15 cellular contexts compared by ENCODE assay signal in the genomic region with DNA sequence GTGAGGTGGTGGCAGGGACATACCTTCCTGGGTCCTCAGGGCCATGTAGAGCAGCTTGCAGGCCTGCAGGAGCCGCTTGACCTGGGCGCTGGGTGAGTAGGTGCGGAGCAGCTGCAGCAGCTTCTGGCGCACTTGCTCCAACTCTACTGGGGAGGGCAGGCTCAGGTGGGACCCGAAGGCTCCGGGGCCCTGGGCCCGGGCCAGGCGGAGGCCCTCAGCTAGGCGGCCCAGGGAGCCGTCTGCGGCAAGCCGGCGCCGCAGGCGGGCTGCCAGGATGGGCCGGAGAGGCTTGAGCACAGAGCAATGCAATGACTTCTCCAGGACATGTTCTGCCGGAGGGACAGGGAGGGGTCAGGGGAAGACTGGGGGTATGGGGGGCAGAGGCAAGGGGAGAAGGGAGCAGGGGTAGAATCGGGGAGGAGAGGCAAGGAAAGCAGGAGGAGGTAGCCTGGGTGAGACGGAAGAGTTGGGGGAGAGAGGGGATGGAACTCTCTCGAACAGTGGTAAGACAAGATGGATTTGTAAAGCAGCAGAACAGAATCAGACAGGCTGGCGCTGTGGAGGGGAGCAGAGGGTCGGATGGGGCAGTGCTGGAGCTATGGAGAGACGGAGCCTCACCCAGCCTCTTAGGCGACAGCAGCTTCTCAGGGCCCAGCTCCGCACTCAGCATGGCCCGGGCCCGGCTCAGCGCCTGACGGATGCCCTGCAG. TPM values are rescaled to one million over a fixed set of nuclear protein-coding genes. Genes with fewer than 3 reads are reported as not detected.
DNase-seq lines count a peak whose midpoint lies in the region; ATAC-seq, FAIRE-seq and TF ChIP-seq lines count a peak whose summit lies in the region.
"Had no signal": no experiment of that assay in that cellular context is flagged by ENCODE, and none has a peak within 500 bp of the region (broad histone marks: within the 10 kb centered on the region; RNA-seq: fewer than 3 reads in every experiment).

No MANE protein-coding gene starts in this region.

- TF ChIP-seq POLR2A in testis (IDR thresholded peaks at IDR 0.05): no peak

- H3K36me3 Mint-ChIP-seq in CD8-positive, alpha-beta T cell: peaks cover 34% of the 10 kb centered on the region
- peaks cover 5% of the 10 kb centered on the region for H3K36me3 Mint-ChIP-seq in brain
- H3K36me3 Mint-ChIP-seq in natural killer cell treated with Interleukin-12 subunit alpha and Interleukin-12 subunit beta and Interleukin-15 and Interleukin-18, amount 100 ng/mL, for 72 hours: peaks cover 4% of the 10 kb centered on the region

- intact Hi-C loops in A673 (cut with micrococcal nuclease; ENCODE audit: unreplicated experiment) (no loop called here), kidney (cut with DNase I) (no loop called here), testis (cut with DNase I; ENCODE audit: low total_unique reads) (no loop called here)
- intact Hi-C loops in CD8-positive, alpha-beta T cell (cut with DNase I, micrococcal nuclease): no loop called here

- H3K27me3 ChIP-seq in A673 (replicated peaks; ENCODE audit: insufficient read depth, low read depth, low read length, poor library complexity) (no peaks in the 10 kb centered on the region), testis (no peaks in the 10 kb centered on the region)
- no peaks in the 10 kb centered on the region for H3K27me3 ChIP-seq in CD8-positive, alpha-beta T cell (ENCODE audit: insufficient read depth, low read length)

- H3K9ac ChIP-seq in kidney (ENCODE audit: low read length in 2 of 2): no peak overlapping the region

- no peak overlapping the region for H3K27ac Mint-ChIP-seq in CD8-positive, alpha-beta T cell
- peak overlapping the region in 3 of 5 experiments; percentile 66 to 82 (median 81) for H3K27ac Mint-ChIP-seq in brain
- H3K27ac Mint-ChIP-seq in natural killer cell treated with Interleukin-12 subunit alpha and Interleukin-12 subunit beta and Interleukin-15 and Interleukin-18, amount 100 ng/mL, for 72 hours: no peak overlapping the region
- H3K27ac Mint-ChIP-seq: activated T-helper 1 cell treated with anti-CD3 and anti-CD28 coated beads, Interleukin-12 subunit alpha, Interleukin-12 subunit beta, Interleukin-2, Interleukin-4 antibody, amounts not matched to agents 30 ng/mL and 10 ng/mL and 1 ng/mL, durations not matched to agents 14 hours and 24 hours and 36 hours; progenitor cell of endocrine pancreas had no signal

- POLR2A ChIA-PET in A673 (lab: Charles Lee; ENCODE audit: low non-redundant PET): no interaction called here
- POLR2A ChIA-PET in CD8-positive, alpha-beta T cell (lab: Charles Lee): interaction anchor here (3.7 kb wide), 1 partner anchor 11 kb away, joined by 18 read pairs; the partner anchor contains the start of gene BRMS1

- H3K9me3 ChIP-seq in A673 (ENCODE audit: low read depth, low read length, poor library complexity, severe bottlenecking) (no peaks in the 10 kb centered on the region), kidney (ENCODE audit: control insufficient read depth in 1 of 2, low read length in 2 of 2) (no peaks in the 10 kb centered on the region), testis (no peaks in the 10 kb centered on the region)
- H3K9me3 ChIP-seq in CD8-positive, alpha-beta T cell (ENCODE audit: low read length): no peaks in the 10 kb centered on the region

- H3K9me3 Mint-ChIP-seq in CD8-positive, alpha-beta T cell: no peaks in the 10 kb centered on the region
- no peaks in the 10 kb centered on the region for H3K9me3 Mint-ChIP-seq in brain
- H3K9me3 Mint-ChIP-seq in natural killer cell treated with Interleukin-12 subunit alpha and Interleukin-12 subunit beta and Interleukin-15 and Interleukin-18, amount 100 ng/mL, for 72 hours: no peaks in the 10 kb centered on the region
- H3K9me3 Mint-ChIP-seq: activated T-helper 1 cell treated with anti-CD3 and anti-CD28 coated beads, Interleukin-12 subunit alpha, Interleukin-12 subunit beta, Interleukin-2, Interleukin-4 antibody, amounts not matched to agents 30 ng/mL and 10 ng/mL and 1 ng/mL, durations not matched to agents 14 hours and 24 hours and 36 hours had no signal

- no peaks in the 10 kb centered on the region for H3K27me3 Mint-ChIP-seq in CD8-positive, alpha-beta T cell (ENCODE audit: low read depth)
- H3K27me3 Mint-ChIP-seq in brain: peaks cover 3% of the 10 kb centered on the region
- peaks cover 0 to 9% of the 10 kb centered on the region in 2 donors for H3K27me3 Mint-ChIP-seq in natural killer cell treated with Interleukin-12 subunit alpha and Interleukin-12 subunit beta and Interleukin-15 and Interleukin-18, amount 100 ng/mL, for 72 hours

- CTCF ChIA-PET in A673 (lab: Charles Lee): no interaction called here
- CTCF ChIA-PET in CD8-positive, alpha-beta T cell (lab: Charles Lee): interaction anchor here (1.4 to 8.7 kb wide), 4 partner anchors 10 to 56 kb away, joined by 4 to 140 read pairs (median 16); partner anchors contain the start of gene BRMS1

- H3K4me3 Mint-ChIP-seq in CD8-positive, alpha-beta T cell: peak overlapping the region; percentile 26
- peak overlapping the region in 1 of 5 experiments; percentile 58 for H3K4me3 Mint-ChIP-seq in brain
- no peak overlapping the region for H3K4me3 Mint-ChIP-seq in natural killer cell treated with Interleukin-12 subunit alpha and Interleukin-12 subunit beta and Interleukin-15 and Interleukin-18, amount 100 ng/mL, for 72 hours
- H3K4me3 Mint-ChIP-seq: activated T-helper 1 cell treated with anti-CD3 and anti-CD28 coated beads, Interleukin-12 subunit alpha, Interleukin-12 subunit beta, Interleukin-2, Interleukin-4 antibody, amounts not matched to agents 30 ng/mL and 10 ng/mL and 1 ng/mL, durations not matched to agents 14 hours and 24 hours and 36 hours had no signal

- no peak for FAIRE-seq in kidney (lab: Jason Lieb, UNC)

- DNase-seq in A673 (ENCODE audit: low spot score): no peak
- no peak for DNase-seq in CD8-positive, alpha-beta T cell
- DNase-seq in kidney: peak; percentile 61
- DNase-seq in Kasumi-1 (lab: John Stamatoyannopoulos, UW): no peak
- no peak for DNase-seq in natural killer cell treated with Interleukin-12 subunit alpha and Interleukin-12 subunit beta and Interleukin-15 and Interleukin-18, amount 100 ng/mL, for 72 hours (ENCODE audit: low spot score)
- DNase-seq in testis: no peak
- DNase-seq: anterior cingulate cortex; effector CD4-positive, alpha-beta T cell; NCI-H187 treated with DMSO at 0.1 percent for 48 hours; NCI-H774; SHP77 treated with DMSO at 0.1 percent for 48 hours had no signal

- H3K27ac ChIP-seq in A673 (ENCODE audit: low read depth, low read length, poor library complexity, severe bottlenecking) (peak overlapping the region; percentile 25), kidney (ENCODE audit: low read depth in 2 of 2, low read length in 2 of 2) (no peak overlapping the region), testis (no peak overlapping the region)
- no peak overlapping the region for H3K27ac ChIP-seq in CD8-positive, alpha-beta T cell (ENCODE audit: low read depth, low read length)

- 91% methylated on average over 14 to 29 of the region's 29 CpGs for WGBS in testis, 2 donors

- H3K4me1 ChIP-seq in A673 (ENCODE audit: insufficient read depth, low read length, poor library complexity, severe bottlenecking) (peaks cover 25% of the 10 kb centered on the region), kidney (ENCODE audit: control insufficient read depth in 1 of 2, insufficient read depth in 1 of 2, low read depth in 1 of 2, low read length in 2 of 2) (peaks cover 0 to 8% of the 10 kb centered on the region in 2 donors), testis (peaks cover 14% of the 10 kb centered on the region)
- H3K4me1 ChIP-seq in CD8-positive, alpha-beta T cell (ENCODE audit: insufficient read depth, low read length): peaks cover 27% of the 10 kb centered on the region

- TF ChIP-seq CTCF in A673 (conservative IDR thresholded peaks at IDR 0.05; ENCODE audit: low read depth, low read length) (no peak), brain (conservative IDR thresholded peaks at IDR 0.05) (no peak), kidney (IDR thresholded peaks at IDR 0.05; ENCODE audit: borderline replicate concordance, extremely low read depth, insufficient read depth) (no peak), testis (IDR thresholded peaks at IDR 0.05) (no peak)
- TF ChIP-seq CTCF in CD8-positive, alpha-beta T cell (IDR thresholded peaks at IDR 0.05): no peak

- H3K36me3 ChIP-seq in A673 (ENCODE audit: insufficient read depth, low read length, poor library complexity, severe bottlenecking) (peaks cover 7% of the 10 kb centered on the region), kidney (ENCODE audit: control insufficient read depth in 1 of 2, insufficient read depth in 2 of 2, low read length in 2 of 2) (peaks cover 0 to 2% of the 10 kb centered on the region in 2 donors), testis (ENCODE audit: low read depth, missing control alignments) (no peaks in the 10 kb centered on the region)
- H3K36me3 ChIP-seq in CD8-positive, alpha-beta T cell (ENCODE audit: insufficient read depth, low read length): no peaks in the 10 kb centered on the region

- ATAC-seq in CD8-positive, alpha-beta T cell: no peak
- ATAC-seq in HG02840 (IDR thresholded peaks at IDR 0.05; ENCODE audit: low FRiP score, unreplicated experiment): no peak
- ATAC-seq in natural killer cell treated with Interleukin-12 subunit alpha and Interleukin-12 subunit beta and Interleukin-15 and Interleukin-18, amount 100 ng/mL, for 72 hours: no peak

- H3K4me3 ChIP-seq in A673 (ENCODE audit: low read depth, low read length, poor library complexity, severe bottlenecking) (no peak overlapping the region), kidney (ENCODE audit: low read length in 2 of 2) (no peak overlapping the region), testis (no peak overlapping the region)
- H3K4me3 ChIP-seq in CD8-positive, alpha-beta T cell (ENCODE audit: low read depth, low read length): no peak overlapping the region

- no TSS peak for BruUV-seq in A673 (replicated peaks; lab: Mats Ljungman, UMichigan)

- peaks cover 21% of the 10 kb centered on the region for H3K4me1 Mint-ChIP-seq in CD8-positive, alpha-beta T cell (ENCODE audit: low read depth)
- peaks cover 34% of the 10 kb centered on the region for H3K4me1 Mint-ChIP-seq in brain
- peaks cover 17 to 22% of the 10 kb centered on the region in 2 donors for H3K4me1 Mint-ChIP-seq in natural killer cell treated with Interleukin-12 subunit alpha and Interleukin-12 subunit beta and Interleukin-15 and Interleukin-18, amount 100 ng/mL, for 72 hours (ENCODE audit: low read depth in 2 of 2)

RNA-seq across cellular contexts. Expression of gene RIN1, which starts 2.2 kb away (rescaled TPM):
- total RNA-seq in A673 (2021) (4.9 and 6.4 TPM in 2 replicates), kidney (9.2 TPM), testis (1 to 10 TPM; 8.2 to 8.5 TPM)
- total RNA-seq in CD8-positive, alpha-beta T cell: 1 to 10 TPM; 1.5 to 3.2 TPM
- polyA plus RNA-seq in brain (ENCODE audit: insufficient read depth, low read depth, low replicate concordance) (3.2 TPM), kidney (ENCODE audit: insufficient read depth, low read depth, low replicate concordance) (2.3 TPM), testis (ENCODE audit: insufficient read depth, low read depth, low replicate concordance) (4.7 TPM)
- total RNA-seq in natural killer cell treated with Interleukin-12 subunit alpha and Interleukin-12 subunit beta and Interleukin-15 and Interleukin-18, amount 100 ng/mL, for 72 hours: 1 to 10 TPM in 1 of 2 donors, under 1 TPM in 1; 0.43 to 2.1 TPM

RNA-seq across cellular contexts. Expression of gene BRMS1, which starts 10.9 kb away (rescaled TPM):
- total RNA-seq in A673 (2021) (76.8 and 93.5 TPM in 2 replicates), kidney (32.8 TPM), testis (10 to 100 TPM; 55.5 to 59.4 TPM)
- total RNA-seq in CD8-positive, alpha-beta T cell: 10 to 100 TPM; 66.7 to 68.0 TPM
- polyA plus RNA-seq in brain (ENCODE audit: insufficient read depth, low read depth, low replicate concordance) (67.0 TPM), kidney (ENCODE audit: insufficient read depth, low read depth, low replicate concordance) (69.7 TPM), testis (ENCODE audit: insufficient read depth, low read depth, low replicate concordance) (67.5 TPM)
- total RNA-seq in natural killer cell treated with Interleukin-12 subunit alpha and Interleukin-12 subunit beta and Interleukin-15 and Interleukin-18, amount 100 ng/mL, for 72 hours: 10 to 100 TPM; 53.2 to 64.5 TPM

RNA-seq across cellular contexts. Expression of gene B4GAT1, which starts 13.4 kb away (rescaled TPM):
- total RNA-seq in A673 (2021): 47.1 and 53.6 TPM in 2 replicates
- total RNA-seq in CD8-positive, alpha-beta T cell: 1 to 10 TPM; 1.3 to 1.8 TPM
- polyA plus RNA-seq in brain (ENCODE audit: insufficient read depth, low read depth, low replicate concordance): 89.5 TPM
- total RNA-seq in kidney: 21.7 TPM
- 59.9 TPM for polyA plus RNA-seq in kidney (ENCODE audit: insufficient read depth, low read depth, low replicate concordance)
- total RNA-seq in natural killer cell treated with Interleukin-12 subunit alpha and Interleukin-12 subunit beta and Interleukin-15 and Interleukin-18, amount 100 ng/mL, for 72 hours: 1 to 10 TPM; 3.5 to 5.4 TPM
- 10 to 100 TPM; 28.2 to 45.1 TPM for total RNA-seq in testis
- 23.2 TPM for polyA plus RNA-seq in testis (ENCODE audit: insufficient read depth, low read depth, low replicate concordance)

RNA-seq across cellular contexts. Expression of gene CD248, which starts 17.2 kb away (rescaled TPM):
- total RNA-seq in A673 (2021): 97.8 and 111 TPM in 2 replicates
- total RNA-seq in CD8-positive, alpha-beta T cell: 10 to 100 TPM; 39.3 to 41.1 TPM
- polyA plus RNA-seq in brain (ENCODE audit: insufficient read depth, low read depth, low replicate concordance): 14.3 TPM
- total RNA-seq in kidney: 22.9 TPM
- 14.8 TPM for polyA plus RNA-seq in kidney (ENCODE audit: insufficient read depth, low read depth, low replicate concordance)
- under 1 TPM; 0.10 to 0.59 TPM for total RNA-seq in natural killer cell treated with Interleukin-12 subunit alpha and Interleukin-12 subunit beta and Interleukin-15 and Interleukin-18, amount 100 ng/mL, for 72 hours
- total RNA-seq in testis: 1 to 10 TPM; 3.9 to 6.4 TPM
- polyA plus RNA-seq in testis (ENCODE audit: insufficient read depth, low read depth, low replicate concordance): 35.5 TPM
- total RNA-seq: activated T-helper 1 cell treated with anti-CD3 and anti-CD28 coated beads, Interleukin-12 subunit alpha, Interleukin-12 subunit beta, Interleukin-2, Interleukin-4 antibody, amounts not matched to agents 30 ng/mL and 10 ng/mL and 1 ng/mL, durations not matched to agents 14 hours and 24 hours and 36 hours had no signal

RNA-seq across cellular contexts. Expression of gene SLC29A2, which starts 37.5 kb away (rescaled TPM):
- 60.4 and 62.4 TPM in 2 replicates for total RNA-seq in A673 (2021)
- total RNA-seq in CD8-positive, alpha-beta T cell: 1 to 10 TPM; 5.6 to 6.0 TPM
- polyA plus RNA-seq in brain (ENCODE audit: insufficient read depth, low read depth, low replicate concordance): 4.8 TPM
- total RNA-seq in kidney: 10.4 TPM
- 17.5 TPM for polyA plus RNA-seq in kidney (ENCODE audit: insufficient read depth, low read depth, low replicate concordance)
- total RNA-seq in natural killer cell treated with Interleukin-12 subunit alpha and Interleukin-12 subunit beta and Interleukin-15 and Interleukin-18, amount 100 ng/mL, for 72 hours: 10 to 100 TPM in 1 of 2 donors, 1 to 10 TPM in 1; 2.4 to 13.6 TPM
- 1 to 10 TPM; 1.6 to 3.1 TPM for total RNA-seq in testis
- 1.2 TPM for polyA plus RNA-seq in testis (ENCODE audit: insufficient read depth, low read depth, low replicate concordance)

Comparison
In these comparisons a context has a peak if more than half of its experiments do, and no peak if none do; other contexts are left out.
1. H3K27ac Mint-ChIP-seq: peak in brain (3 of 5); none in CD8-positive, alpha-beta T cell (single experiment) and natural killer cell treated with Interleukin-12 subunit alpha and Interleukin-12 subunit beta and Interleukin-15 and Interleukin-18, amount 100 ng/mL, for 72 hours (0 of 2).